In the genomic region with DNA sequence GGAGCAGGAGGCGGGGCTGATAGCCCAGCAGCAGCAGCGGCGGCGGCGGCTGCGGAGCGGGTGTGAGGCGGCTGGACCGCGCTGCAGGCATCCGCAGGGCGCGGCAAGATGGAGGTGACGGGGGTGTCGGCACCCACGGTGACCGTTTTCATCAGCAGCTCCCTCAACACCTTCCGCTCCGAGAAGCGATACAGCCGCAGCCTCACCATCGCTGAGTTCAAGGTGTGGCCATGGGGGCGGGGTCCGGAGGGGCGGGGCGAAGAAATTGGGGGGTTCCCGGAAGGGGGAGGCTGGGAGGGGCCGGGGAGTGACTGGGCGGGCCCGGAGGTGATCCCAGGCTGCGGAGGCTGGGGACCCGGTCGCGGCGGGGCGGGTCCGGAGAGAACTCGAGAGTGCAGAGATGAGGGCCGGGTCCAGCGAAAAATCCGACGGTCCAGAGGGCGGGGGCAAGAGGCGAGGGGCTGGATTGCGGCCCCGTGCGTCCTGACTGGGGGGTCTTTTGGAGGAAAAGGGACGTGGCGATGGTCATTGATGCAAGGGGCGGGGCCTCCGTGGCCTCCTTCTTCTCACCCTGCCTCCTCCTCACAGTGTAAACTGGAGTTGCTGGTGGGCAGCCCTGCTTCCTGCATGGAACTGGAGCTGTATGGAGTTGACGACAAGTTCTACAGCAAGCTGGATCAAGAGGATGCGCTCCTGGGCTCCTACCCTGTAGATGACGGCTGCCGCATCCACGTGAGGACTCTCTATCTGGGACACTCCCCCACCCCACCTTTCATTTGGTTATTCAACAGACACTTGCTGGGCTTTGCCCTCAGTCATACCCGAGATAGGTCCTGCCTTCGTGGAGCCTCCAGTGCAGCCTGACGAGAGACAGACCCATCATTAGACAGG, we compare ENCODE assay signal across 8 cellular contexts. TPM values are rescaled to one million over a fixed set of nuclear protein-coding genes. Genes with fewer than 3 reads are reported as not detected.
DNase-seq lines count a peak whose midpoint lies in the region; ATAC-seq and TF ChIP-seq lines count a peak whose summit lies in the region.

A gene with protein sequence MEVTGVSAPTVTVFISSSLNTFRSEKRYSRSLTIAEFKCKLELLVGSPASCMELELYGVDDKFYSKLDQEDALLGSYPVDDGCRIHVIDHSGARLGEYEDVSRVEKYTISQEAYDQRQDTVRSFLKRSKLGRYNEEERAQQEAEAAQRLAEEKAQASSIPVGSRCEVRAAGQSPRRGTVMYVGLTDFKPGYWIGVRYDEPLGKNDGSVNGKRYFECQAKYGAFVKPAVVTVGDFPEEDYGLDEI (plus strand): TSS at position 16 of the 891 bp plus-strand sequence. CDS start 93 bp downstream, at position 109.

- H2BK15ac ChIP-seq in mesenchymal stem cell (ENCODE audit: low read depth, poor library complexity, severe bottlenecking), result peak within 1 kb of the TSS; percentile 60

- H4K91ac ChIP-seq in mesenchymal stem cell (ENCODE audit: low read length), result peak within 1 kb of the TSS; percentile 95

- 7% methylated on average over 35 of the region's 59 CpGs for WGBS in mesenchymal stem cell

- peak within 1 kb of the TSS; percentile 34 to 65 for H2BK12ac ChIP-seq in mesenchymal stem cell (ENCODE audit: low read length in 2 of 2)

- peaks cover 0 to 57% (median 32%) of the 10 kb centered on the region in 4 donors for H3K4me1 Mint-ChIP-seq in CD4-positive, CD25-positive, alpha-beta regulatory T cell
- peaks cover 47% of the 10 kb centered on the region for H3K4me1 Mint-ChIP-seq in dendritic cell treated with granulocyte-macrophage colony-stimulating factor and Interleukin-4, amounts not matched to agents 40 ng/mL and 50 ng/mL, for 4 days (ENCODE audit: low read depth)

- TF ChIP-seq CTCF in MM.1S (IDR thresholded peaks at IDR 0.05; ENCODE audit: low read length), result no peak

- H3K9me2 ChIP-seq in MM.1S (replicated peaks; ENCODE audit: insufficient read depth, low read length), result no peaks in the 10 kb centered on the region

- H3K36me3 ChIP-seq in CD4-positive, CD25-positive, alpha-beta regulatory T cell (ENCODE audit: control insufficient read depth, insufficient read depth, low read length), result peaks cover 28% of the 10 kb centered on the region
- H3K36me3 ChIP-seq in MM.1S (replicated peaks; ENCODE audit: insufficient read depth, low read length) (no peaks in the 10 kb centered on the region), mesenchymal stem cell (ENCODE audit: control insufficient read depth in 1 of 2, insufficient read depth in 2 of 2, low read depth in 1 of 2, low read length in 2 of 2) (peaks cover 50 to 59% of the 10 kb centered on the region in 2 experiments)

- peaks cover 21% of the 10 kb centered on the region for H3K36me3 Mint-ChIP-seq in CD4-positive, CD25-positive, alpha-beta regulatory T cell
- H3K36me3 Mint-ChIP-seq in dendritic cell treated with granulocyte-macrophage colony-stimulating factor and Interleukin-4, amounts not matched to agents 40 ng/mL and 50 ng/mL, for 4 days (ENCODE audit: low read depth), result peaks cover 94% of the 10 kb centered on the region

- peak within 1 kb of the TSS in 1 of 2 experiments; percentile 90 for H3K14ac ChIP-seq in mesenchymal stem cell (ENCODE audit: low read length in 2 of 2)

- peaks cover 34% of the 10 kb centered on the region for H3K4me1 ChIP-seq in CD4-positive, CD25-positive, alpha-beta regulatory T cell (ENCODE audit: control insufficient read depth, insufficient read depth, low read length, poor library complexity, severe bottlenecking)
- peaks cover 10% of the 10 kb centered on the region; the same call in 1 of the 2 replicates for H3K4me1 ChIP-seq in MM.1S (ENCODE audit: low read length)
- H3K4me1 ChIP-seq in mesenchymal stem cell (ENCODE audit: control insufficient read depth, insufficient read depth, low read depth, low read length), result peaks cover 24% of the 10 kb centered on the region

- H3K9me3 ChIP-seq in CD4-positive, CD25-positive, alpha-beta regulatory T cell (ENCODE audit: control insufficient read depth in 2 of 2, low read length in 2 of 2), result no peaks in the 10 kb centered on the region
- H3K9me3 ChIP-seq in MM.1S (replicated peaks; ENCODE audit: insufficient read depth, low read length), result no peaks in the 10 kb centered on the region
- no peaks in the 10 kb centered on the region for H3K9me3 ChIP-seq in mesenchymal stem cell (ENCODE audit: control insufficient read depth, low read length)

- H3K79me1 ChIP-seq in mesenchymal stem cell (replicated peaks; ENCODE audit: low read length, poor library complexity, severe bottlenecking), result peaks cover 43% of the 10 kb centered on the region

- peak within 1 kb of the TSS; percentile 84 for H3K27ac ChIP-seq in CD4-positive, CD25-positive, alpha-beta regulatory T cell (ENCODE audit: insufficient read depth, low read length, poor library complexity, severe bottlenecking)
- H3K27ac ChIP-seq in MM.1S (ENCODE audit: low read length) (peak within 1 kb of the TSS; percentile 83), mesenchymal stem cell (ENCODE audit: low read length, poor library complexity, severe bottlenecking) (peak within 1 kb of the TSS; percentile 89)

- H3K4me2 ChIP-seq in MM.1S (ENCODE audit: low read depth, low read length) (peak within 1 kb of the TSS; percentile 93), mesenchymal stem cell (ENCODE audit: low read length, poor library complexity, severe bottlenecking) (peak within 1 kb of the TSS; percentile 80)

- peak; percentile 43 to 47 for ATAC-seq in CD4-positive, CD25-positive, alpha-beta regulatory T cell (ENCODE audit: low read depth in 2 of 2)
- peak; percentile 37 for ATAC-seq in GM19463 (IDR thresholded peaks at IDR 0.05; ENCODE audit: unreplicated experiment)

- peak within 1 kb of the TSS; percentile 97 to 100 (median 99) for H3K27ac Mint-ChIP-seq in CD4-positive, CD25-positive, alpha-beta regulatory T cell
- H3K27ac Mint-ChIP-seq in dendritic cell treated with granulocyte-macrophage colony-stimulating factor and Interleukin-4, amounts not matched to agents 40 ng/mL and 50 ng/mL, for 4 days, result peak within 1 kb of the TSS; percentile 90

- peak within 1 kb of the TSS; percentile 23 to 93 for H3K18ac ChIP-seq in mesenchymal stem cell (ENCODE audit: low read depth in 1 of 2, low read length in 2 of 2)

- peaks cover 8% of the 10 kb centered on the region for H3K27me3 Mint-ChIP-seq in CD4-positive, CD25-positive, alpha-beta regulatory T cell
- H3K27me3 Mint-ChIP-seq in dendritic cell treated with granulocyte-macrophage colony-stimulating factor and Interleukin-4, amounts not matched to agents 40 ng/mL and 50 ng/mL, for 4 days, result no peaks in the 10 kb centered on the region

- H3K4me3 ChIP-seq in CD4-positive, CD25-positive, alpha-beta regulatory T cell (ENCODE audit: low read depth, low read length), result peak within 1 kb of the TSS; percentile 83
- H3K4me3 ChIP-seq in MM.1S (ENCODE audit: low read length) (peak within 1 kb of the TSS; percentile 94), mesenchymal stem cell (ENCODE audit: insufficient read depth in 1 of 2, low read depth in 1 of 2, low read length in 2 of 2) (peak within 1 kb of the TSS; percentile 83 to 99)

- no peaks in the 10 kb centered on the region for H3F3A ChIP-seq in MM.1S (ENCODE audit: insufficient read depth, low read length)

- H4K8ac ChIP-seq in mesenchymal stem cell (ENCODE audit: low read length), result peak within 1 kb of the TSS; percentile 84

- peak within 1 kb of the TSS; percentile 53 for H2BK5ac ChIP-seq in mesenchymal stem cell (ENCODE audit: low read depth, low read length, poor library complexity, severe bottlenecking)

- H4K20me1 ChIP-seq in MM.1S (ENCODE audit: insufficient read depth, low read length), result no peaks in the 10 kb centered on the region

- peak within 1 kb of the TSS in 1 of 2 experiments; percentile 57 for H3K23ac ChIP-seq in mesenchymal stem cell (ENCODE audit: low read length in 2 of 2)

- peak within 1 kb of the TSS; percentile 42 for H2BK120ac ChIP-seq in mesenchymal stem cell (ENCODE audit: low read depth, low read length)

- no peak within 1 kb of the TSS for H2AK5ac ChIP-seq in mesenchymal stem cell (ENCODE audit: low read length, severe bottlenecking)

- peak within 1 kb of the TSS; percentile 90 to 99 (median 97) for H3K4me3 Mint-ChIP-seq in CD4-positive, CD25-positive, alpha-beta regulatory T cell
- H3K4me3 Mint-ChIP-seq in dendritic cell treated with granulocyte-macrophage colony-stimulating factor and Interleukin-4, amounts not matched to agents 40 ng/mL and 50 ng/mL, for 4 days, result peak within 1 kb of the TSS; percentile 90

- peak in 2 of 3 donors; percentile 13 to 87 for DNase-seq in CD4-positive, CD25-positive, alpha-beta regulatory T cell
- DNase-seq in MM.1S (peak; percentile 79), mesenchymal stem cell (peak; percentile 57), NCI-H524 treated with DMSO at 0.1 percent for 48 hours (lab: John Stamatoyannopoulos, UW) (no peak)
- DNase-seq in activated CD4-positive, alpha-beta T cell treated with anti-CD3 and anti-CD28 coated beads for 4 hours, result peak; percentile 92 to 93
- peak; percentile 88 to 91 for DNase-seq in stimulated activated CD8-positive, alpha-beta memory T cell treated with anti-CD3 and anti-CD28 coated beads, Interleukin-2, amount 100 ng/mL, for 48 hours (ENCODE audit: low read depth in 2 of 2)

- intact Hi-C loops in dendritic cell treated with granulocyte-macrophage colony-stimulating factor and Interleukin-4, amounts not matched to agents 40 ng/mL and 50 ng/mL, for 4 days (cut with micrococcal nuclease), result loop anchor here (1.0 kb wide), 1 partner anchor 61 kb away; a partner anchor contains a TSS

- peak within 1 kb of the TSS; percentile 83 for H3K9ac ChIP-seq in MM.1S (ENCODE audit: low read length)
- peak within 1 kb of the TSS; percentile 95 for H3K9ac ChIP-seq in mesenchymal stem cell (ENCODE audit: low read length)

- no peaks in the 10 kb centered on the region for H3K27me3 ChIP-seq in CD4-positive, CD25-positive, alpha-beta regulatory T cell (ENCODE audit: control insufficient read depth, insufficient read depth, low read length)
- no peaks in the 10 kb centered on the region for H3K27me3 ChIP-seq in MM.1S (replicated peaks; ENCODE audit: insufficient read depth, low read length)
- H3K27me3 ChIP-seq in mesenchymal stem cell (ENCODE audit: control insufficient read depth in 1 of 2, insufficient read depth in 1 of 2, low read length in 2 of 2), result no peaks in the 10 kb centered on the region

- H3K9me3 Mint-ChIP-seq in CD4-positive, CD25-positive, alpha-beta regulatory T cell, result no peaks in the 10 kb centered on the region
- no peaks in the 10 kb centered on the region for H3K9me3 Mint-ChIP-seq in dendritic cell treated with granulocyte-macrophage colony-stimulating factor and Interleukin-4, amounts not matched to agents 40 ng/mL and 50 ng/mL, for 4 days

- H2AFZ ChIP-seq in MM.1S (ENCODE audit: low read length) (peak within 1 kb of the TSS; percentile 86), mesenchymal stem cell (ENCODE audit: low read depth, low read length) (peak within 1 kb of the TSS; percentile 90)

- H3K79me2 ChIP-seq in MM.1S (ENCODE audit: low read length), result peaks cover 23% of the 10 kb centered on the region

- H3K4ac ChIP-seq in mesenchymal stem cell (ENCODE audit: low read depth in 1 of 2, low read length in 2 of 2), result peak within 1 kb of the TSS; percentile 77 to 86

RNA-seq across cellular contexts. Expression of the gene that starts here (rescaled TPM):
- total RNA-seq in CD4-positive, CD25-positive, alpha-beta regulatory T cell, result 129 TPM
- 100 to 1,000 TPM; 235 to 346 (median 289) TPM for polyA plus RNA-seq in CD4-positive, CD25-positive, alpha-beta regulatory T cell
- polyA plus RNA-seq in mesenchymal stem cell (2013, experiment 1 of 2), result 280 TPM
- 280 TPM for polyA plus RNA-seq in mesenchymal stem cell (2013, experiment 2 of 2)
